8 cellular contexts compared by ENCODE assay signal in the genomic region with DNA sequence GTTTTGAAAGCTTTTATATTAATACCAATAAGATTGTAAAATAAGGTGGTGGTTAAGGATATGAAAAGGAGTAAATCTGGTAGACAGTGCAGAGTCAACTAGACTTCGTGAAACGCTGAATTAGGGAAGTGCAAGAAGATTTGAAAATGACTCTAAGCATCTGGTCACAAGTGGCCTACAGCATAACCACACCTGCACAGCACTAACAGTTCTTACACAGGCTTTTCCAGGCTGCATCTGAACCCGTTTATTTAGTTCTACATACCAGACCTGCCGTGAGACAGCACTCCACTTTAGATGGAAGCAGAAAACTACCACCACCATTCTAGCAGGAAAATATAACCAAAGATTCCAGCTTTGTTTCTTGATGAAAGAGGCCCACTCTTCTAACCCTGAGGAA. TPM values are rescaled to one million over a fixed set of nuclear protein-coding genes. Genes with fewer than 3 reads are reported as not detected.
DNase-seq lines count a peak whose midpoint lies in the region; ATAC-seq and TF ChIP-seq lines count a peak whose summit lies in the region.

No MANE protein-coding gene starts in this region.

- BruUV-seq in Calu3 (replicated peaks; lab: Mats Ljungman, UMichigan) = no TSS peak

- H3K4me3 ChIP-seq in WI38 (ENCODE audit: low read depth, low read length) = peak overlapping the region; percentile 88
- peak overlapping the region in 1 of 2 donors; percentile 67 for H3K4me3 ChIP-seq in left lung

- no peaks in the 10 kb centered on the region for H3K27me3 ChIP-seq in left lung

- no peaks in the 10 kb centered on the region for H3K27me3 Mint-ChIP-seq in nephron (ENCODE audit: low read depth)
- H3K27me3 Mint-ChIP-seq in Calu3 (ENCODE audit: unreplicated experiment) = no peaks in the 10 kb centered on the region

- H3K27ac ChIP-seq in left lung = peak overlapping the region in 1 of 2 donors; percentile 98

- peaks cover 3 to 53% of the 10 kb centered on the region in 2 donors for H3K4me1 ChIP-seq in left lung

- ATAC-seq in HG03196 (IDR thresholded peaks at IDR 0.05; ENCODE audit: unreplicated experiment) = peak; percentile 24
- ATAC-seq in left lung = no peak

- no peaks in the 10 kb centered on the region for H3K9me3 Mint-ChIP-seq in nephron
- no peaks in the 10 kb centered on the region for H3K9me3 Mint-ChIP-seq in Calu3 (ENCODE audit: low read depth, unreplicated experiment)

- TF ChIP-seq CTCF in GM13977 (IDR thresholded peaks at IDR 0.05; ENCODE audit: extremely low read depth, insufficient read depth, missing control alignments) (no peak), WI38 (IDR thresholded peaks at IDR 0.05; ENCODE audit: low read depth, low read length) (no peak), nephron (IDR thresholded peaks at IDR 0.05; ENCODE audit: unreplicated experiment in 3 of 3) (no peak), left lung (IDR thresholded peaks at IDR 0.05) (no peak), Calu3 (IDR thresholded peaks at IDR 0.05; ENCODE audit: unreplicated experiment) (no peak)

- intact Hi-C loops in left lung (cut with DNase I) (no loop called here), Calu3 (cut with micrococcal nuclease; ENCODE audit: unreplicated experiment) (loop anchor here (1.0 kb wide), 1 partner anchor 82 kb away; no protein-coding TSS in a partner anchor)

- H3K36me3 ChIP-seq in left lung = peaks cover 0 to 1% of the 10 kb centered on the region in 2 donors

- H3K36me3 Mint-ChIP-seq in nephron (ENCODE audit: low read depth) = peaks cover 4% of the 10 kb centered on the region
- peaks cover 23% of the 10 kb centered on the region for H3K36me3 Mint-ChIP-seq in Calu3 (ENCODE audit: insufficient read depth, unreplicated experiment)

- CTCF ChIA-PET in Calu3 (lab: Charles Lee) = no interaction called here

- H3K27ac Mint-ChIP-seq in nephron = peak overlapping the region; percentile 93 to 98 (median 95)
- no peak overlapping the region for H3K27ac Mint-ChIP-seq in Calu3 (ENCODE audit: unreplicated experiment)

- in situ Hi-C loops in GM13977 (cut with MboI; ENCODE audit: low pct_unique_long_range_greater_than_20kb, low sequenced_read_pairs, unreplicated experiment) = no loop called here

- peaks cover 33% of the 10 kb centered on the region for H3K4me1 Mint-ChIP-seq in nephron
- H3K4me1 Mint-ChIP-seq in Calu3 (ENCODE audit: low read depth, unreplicated experiment) = peaks cover 18% of the 10 kb centered on the region

- H3K4me3 Mint-ChIP-seq in nephron = peak overlapping the region; percentile 93 to 96 (median 95)
- H3K4me3 Mint-ChIP-seq in Calu3 (ENCODE audit: low read depth, unreplicated experiment) = no peak overlapping the region

- H3K9me3 ChIP-seq in left lung = no peaks in the 10 kb centered on the region

- DNase-seq in GM13977 (ENCODE audit: low spot score) (peak; percentile 16), KG1 (lab: John Stamatoyannopoulos, UW) (no peak), left lung (no peak), Calu3 (no peak)
- DNase-seq in activated CD4-positive, alpha-beta T cell treated with anti-CD3 and anti-CD28 coated beads, Interleukin-2, amount 50 U/mL, for 48 hours = no peak

RNA-seq across cellular contexts. Expression of a gene that starts 1.9 kb away (rescaled TPM):
- 10 to 100 TPM; 38.7 to 89.5 TPM for total RNA-seq in left lung
- 13.8 and 14.8 TPM in 2 replicates for total RNA-seq in Calu3 (2022)
